In genomic region chr3:48504051-48504946, GRCh38 we compare ENCODE assay signal across 7 cellular contexts. TPM values are rescaled to one million over a fixed set of nuclear protein-coding genes. Genes with fewer than 3 reads are reported as not detected.
DNase-seq lines count a peak whose midpoint lies in the region; ATAC-seq, FAIRE-seq and TF ChIP-seq lines count a peak whose summit lies in the region.

SHISA5 (minus strand) TSS chr3:48504174; CDS start chr3:48504094, 80 bp downstream.

- BruUV-seq in endothelial cell of umbilical vein (replicated peaks; lab: Mats Ljungman, UMichigan), result TSS peak; percentile 39

- peak within 1 kb of the TSS; percentile 73 for H3K4me2 ChIP-seq in endothelial cell of umbilical vein (ENCODE audit: insufficient read depth, low read length)

- CTCF ChIA-PET in endothelial cell of umbilical vein (lab: Charles Lee), result interaction anchor here (0.8 to 2.3 kb wide), 11 partner anchors 19 to 103 kb away, joined by 3 to 14 read pairs (median 4); a partner anchor contains a TSS

- H3K36me3 ChIP-seq in endothelial cell of umbilical vein (ENCODE audit: control insufficient read depth in 2 of 2, extremely low read depth in 1 of 2, insufficient read depth in 2 of 2, low read length in 2 of 2) (peaks cover 0 to 2% of the 10 kb centered on the region in 2 experiments), mesodermal cell (ENCODE audit: control insufficient read depth, insufficient read depth, low read length) (peaks cover 14% of the 10 kb centered on the region)

- peak within 1 kb of the TSS; percentile 60 for H2AFZ ChIP-seq in endothelial cell of umbilical vein (ENCODE audit: low read depth, low read length)

- H4K20me1 ChIP-seq in endothelial cell of umbilical vein (replicated peaks; ENCODE audit: control insufficient read depth, extremely low read depth, insufficient read depth, low read length), result no peaks in the 10 kb centered on the region

- H3K9me1 ChIP-seq in endothelial cell of umbilical vein (replicated peaks; ENCODE audit: control insufficient read depth, extremely low read depth, insufficient read depth, low read length), result no peaks in the 10 kb centered on the region

- H3K9ac ChIP-seq in endothelial cell of umbilical vein (replicated peaks; ENCODE audit: extremely low read depth, insufficient read depth, low read length), result peak within 1 kb of the TSS; percentile 82

- peak; percentile 49 for ATAC-seq in GM18511 (IDR thresholded peaks at IDR 0.05; ENCODE audit: unreplicated experiment)

- H3K79me2 ChIP-seq in endothelial cell of umbilical vein (ENCODE audit: control insufficient read depth, insufficient read depth, low read length), result no peaks in the 10 kb centered on the region

- intact Hi-C loops in endothelial cell of umbilical vein (cut with micrococcal nuclease), result loop anchor here (2.0 kb wide), 3 partner anchors 45 to 63 kb away; partner anchors contain the start of genes CCDC51, PFKFB4 and TMA7

- no peaks in the 10 kb centered on the region for H3K9me3 ChIP-seq in endothelial cell of umbilical vein (replicated peaks; ENCODE audit: control insufficient read depth, insufficient read depth, low read length)
- H3K9me3 ChIP-seq in mesodermal cell (ENCODE audit: control insufficient read depth, low read length), result no peaks in the 10 kb centered on the region

- H3K4me3 ChIP-seq in endothelial cell of umbilical vein (replicated peaks in 1 of 3; ENCODE audit: insufficient read depth in 1 of 3, low read depth in 1 of 3, low read length in 3 of 3), result peak within 1 kb of the TSS; percentile 54 to 95 (median 67)
- peak within 1 kb of the TSS; percentile 76 for H3K4me3 ChIP-seq in mesodermal cell (ENCODE audit: extremely low read depth, insufficient read depth, low read length, poor library complexity, severe bottlenecking)

- 10 to 12% methylated on average over 40 to 43 of the region's 66 CpGs for WGBS in mesodermal cell (ENCODE audit: insufficient coverage in 2 of 2), 2 experiments

- H3K27ac ChIP-seq in endothelial cell of umbilical vein (ENCODE audit: insufficient read depth, low read depth, low read length) (peak within 1 kb of the TSS; percentile 56), mesodermal cell (ENCODE audit: low read depth, low read length, severe bottlenecking) (peak within 1 kb of the TSS; percentile 71)

- peak; percentile 87 for TF ChIP-seq POLR2A in endothelial cell of umbilical vein (IDR thresholded peaks at IDR 0.05; ENCODE audit: low read depth, low read length)

- peak; percentile 95 for FAIRE-seq in endothelial cell of umbilical vein (lab: Jason Lieb, UNC)

- no peaks in the 10 kb centered on the region for H3K27me3 ChIP-seq in endothelial cell of umbilical vein (ENCODE audit: control insufficient read depth in 2 of 2, insufficient read depth in 2 of 2, low read length in 2 of 2)

- dilution Hi-C loops in endothelial cell of umbilical vein (cut with MboI; ENCODE audit: extremely low pct_ligation_motif_present, low sequenced_read_pairs), result no loop called here

- TF ChIP-seq CTCF in endothelial cell of umbilical vein (IDR thresholded peaks at IDR 0.05; ENCODE audit: extremely low read depth in 1 of 2, insufficient read depth in 1 of 2, low read depth in 1 of 2, low read length in 2 of 2), result no peak

- H3K4me1 ChIP-seq in endothelial cell of umbilical vein (ENCODE audit: control insufficient read depth, extremely low read depth, insufficient read depth, low read length) (peaks cover 21% of the 10 kb centered on the region), mesodermal cell (ENCODE audit: control insufficient read depth, insufficient read depth, low read length, poor library complexity, severe bottlenecking) (peaks cover 34% of the 10 kb centered on the region)

- DNase-seq in NCI-H2227 (lab: John Stamatoyannopoulos, UW; ENCODE audit: unreplicated experiment), result peak; percentile 24
- peak; percentile 81 for DNase-seq in activated CD8-positive, alpha-beta memory T cell treated with anti-CD3 and anti-CD28 coated beads, Interleukin-2, amount 50 U/mL, for 48 hours
- peak; percentile 91 for DNase-seq in endothelial cell of umbilical vein (ENCODE audit: low read depth, low spot score)
- DNase-seq in stimulated activated CD8-positive, alpha-beta memory T cell treated with anti-CD3 and anti-CD28 coated beads, Interleukin-4, amount 100 ng/mL, for 24 hours (ENCODE audit: low read depth), result peak; percentile 39
- DNase-seq in NCI-H2171 (lab: John Stamatoyannopoulos, UW), result no peak

- POLR2A ChIA-PET in endothelial cell of umbilical vein (lab: Charles Lee), result no interaction called here

TF ChIP-seq in endothelial cell of umbilical vein, 7 proteins besides CTCF, POLR2A, EP300 and RAD21:
- TF ChIP-seq FOS (IDR thresholded peaks at IDR 0.05; ENCODE audit: borderline replicate concordance, insufficient read depth, low read length) (peak; percentile 74), GATA2 (IDR thresholded peaks at IDR 0.05; ENCODE audit: insufficient read depth, insufficient read length, low read depth, low read length) (no peak), MYC (IDR thresholded peaks at IDR 0.05; ENCODE audit: low read depth, low read length) (no peak), POLR2AphosphoS5 (IDR thresholded peaks at IDR 0.05; ENCODE audit: insufficient read depth, low read depth, low read length) (peak; percentile 73), JUN (IDR thresholded peaks at IDR 0.05; ENCODE audit: borderline replicate concordance, insufficient read depth, insufficient read length, low read depth) (no peak)

RNA-seq across cellular contexts. Expression of gene SHISA5, which starts in this region (rescaled TPM):
- 205 and 213 TPM in 2 replicates for total RNA-seq in endothelial cell of umbilical vein
- 320 and 401 TPM in 2 replicates for polyA plus RNA-seq in endothelial cell of umbilical vein
- 210 and 226 TPM in 2 replicates for polyA plus RNA-seq in endothelial cell of umbilical vein (2011; cell fraction: cytosol; rRNA removed)
- polyA plus RNA-seq in endothelial cell of umbilical vein (2011; cell fraction: nucleus; rRNA removed), result 87.1 and 91.4 TPM in 2 replicates
- 173 and 191 TPM in 2 replicates for polyA plus RNA-seq in endothelial cell of umbilical vein (2012)
- 158 and 169 TPM in 2 replicates for polyA minus RNA-seq in endothelial cell of umbilical vein
- 92.3 TPM for polyA minus RNA-seq in endothelial cell of umbilical vein (2011; cell fraction: cytosol; rRNA and poly(A)+ RNA removed)
- polyA minus RNA-seq in endothelial cell of umbilical vein (2011; cell fraction: nucleus; rRNA and poly(A)+ RNA removed), result 29.9 and 37.6 TPM in 2 replicates
- polyA plus RNA-seq in mesodermal cell (2013, experiment 1 of 2), result 233 TPM
- polyA plus RNA-seq in mesodermal cell (2013, experiment 2 of 2), result 178 TPM
